In the genomic region with DNA sequence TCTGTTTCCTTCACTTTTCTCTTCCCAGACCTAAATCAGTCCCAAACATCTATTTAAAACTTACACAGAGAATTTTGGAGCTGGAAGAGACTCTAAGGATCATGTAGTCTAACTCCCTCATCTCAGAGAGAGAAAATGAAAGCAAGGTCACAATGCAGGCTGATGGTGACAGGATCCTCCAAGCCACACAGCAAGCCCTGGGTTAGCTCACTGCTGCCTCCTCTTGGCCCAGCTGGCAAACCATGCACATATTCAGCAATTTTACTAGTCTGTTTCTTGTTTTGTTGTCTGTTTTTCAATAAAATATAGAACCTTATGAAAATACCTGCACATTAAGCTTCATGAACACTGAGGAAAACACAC, we compare ENCODE assay signal across 1 cellular context.
A peak's percentile ranks its signal among the peaks of the same experiment; 100 is the strongest.
TF ChIP-seq lines count a peak whose summit lies in the region.

No MANE protein-coding gene starts in this region.

TF ChIP-seq in GM12878, 131 proteins besides CTCF, POLR2A, EP300 and RAD21 (continues in another document):
- TF ChIP-seq SUPT20H (IDR thresholded peaks at IDR 0.05; ENCODE audit: borderline replicate concordance, control insufficient read depth, low read depth, low read length) (no peak), RAD51 (IDR thresholded peaks at IDR 0.05) (no peak), FOXK2 (IDR thresholded peaks at IDR 0.05) (no peak), ZZZ3 (IDR thresholded peaks at IDR 0.05; ENCODE audit: control insufficient read depth, insufficient read length, low read depth) (no peak), SREBF1 (IDR thresholded peaks at IDR 0.05; ENCODE audit: low read length) (no peak), SMC3 (IDR thresholded peaks at IDR 0.05; ENCODE audit: borderline replicate concordance, low read length) (peak; percentile 87), ESRRA (IDR thresholded peaks at IDR 0.05; ENCODE audit: low read length) (no peak), TARDBP (IDR thresholded peaks at IDR 0.05; ENCODE audit: borderline replicate concordance) (no peak), ZNF384 (IDR thresholded peaks at IDR 0.05; ENCODE audit: borderline replicate concordance, low read depth, low read length) (no peak), STAT3 (IDR thresholded peaks at IDR 0.05; ENCODE audit: low read depth, low read length) (0 out of 2 replicates have a peak, but pooled peaks have one; percentile 22), SPI1 (IDR thresholded peaks at IDR 0.05; ENCODE audit: borderline replicate concordance, insufficient read depth, low read depth, low read length) (no peak), RFX5 (IDR thresholded peaks at IDR 0.05; ENCODE audit: low read depth, low read length) (no peak), ZBED1 (IDR thresholded peaks at IDR 0.05; ENCODE audit: borderline replicate concordance) (no peak), EZH2 (IDR thresholded peaks at IDR 0.05; ENCODE audit: borderline replicate concordance, control insufficient read depth, low read depth, low read length) (no peak), POLR2AphosphoS2 (IDR thresholded peaks at IDR 0.05; ENCODE audit: low read depth, low read length) (no peak), BMI1 (IDR thresholded peaks at IDR 0.05; ENCODE audit: borderline replicate concordance) (no peak), JUNB (IDR thresholded peaks at IDR 0.05) (no peak), ZNF24 (IDR thresholded peaks at IDR 0.05) (peak; percentile 69; the same call in 1 of the 2 replicates), NBN (IDR thresholded peaks at IDR 0.05) (no peak; the same call in 1 of the 2 replicates), JUND (IDR thresholded peaks at IDR 0.05; ENCODE audit: low read depth, low read length) (no peak), BRCA1 (IDR thresholded peaks at IDR 0.05; ENCODE audit: low read depth, low read length) (no peak), MEF2A (IDR thresholded peaks at IDR 0.05; ENCODE audit: insufficient read depth, low read depth, low read length) (0 out of 2 replicates have a peak, but pooled peaks have one; percentile 49), SUZ12 (IDR thresholded peaks at IDR 0.05; ENCODE audit: unreplicated experiment) (no peak), DPF2 (IDR thresholded peaks at IDR 0.05) (no peak), ZSCAN29 (IDR thresholded peaks at IDR 0.05) (no peak), ASH2L (IDR thresholded peaks at IDR 0.05; ENCODE audit: borderline replicate concordance, low read depth) (no peak), HDGF (IDR thresholded peaks at IDR 0.05) (no peak), FOXM1 (IDR thresholded peaks at IDR 0.05; ENCODE audit: low read depth, low read length) (no peak), TCF3 (IDR thresholded peaks at IDR 0.05; ENCODE audit: borderline replicate concordance, insufficient read depth, low read depth, low read length) (0 out of 2 replicates have a peak, but pooled peaks have one; percentile 48)
- TF ChIP-seq, protein P1, sequence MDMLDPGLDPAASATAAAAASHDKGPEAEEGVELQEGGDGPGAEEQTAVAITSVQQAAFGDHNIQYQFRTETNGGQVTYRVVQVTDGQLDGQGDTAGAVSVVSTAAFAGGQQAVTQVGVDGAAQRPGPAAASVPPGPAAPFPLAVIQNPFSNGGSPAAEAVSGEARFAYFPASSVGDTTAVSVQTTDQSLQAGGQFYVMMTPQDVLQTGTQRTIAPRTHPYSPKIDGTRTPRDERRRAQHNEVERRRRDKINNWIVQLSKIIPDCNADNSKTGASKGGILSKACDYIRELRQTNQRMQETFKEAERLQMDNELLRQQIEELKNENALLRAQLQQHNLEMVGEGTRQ (IDR thresholded peaks at IDR 0.05; ENCODE audit: borderline replicate concordance, low read depth, low read length) = no peak
- TF ChIP-seq, protein P2, sequence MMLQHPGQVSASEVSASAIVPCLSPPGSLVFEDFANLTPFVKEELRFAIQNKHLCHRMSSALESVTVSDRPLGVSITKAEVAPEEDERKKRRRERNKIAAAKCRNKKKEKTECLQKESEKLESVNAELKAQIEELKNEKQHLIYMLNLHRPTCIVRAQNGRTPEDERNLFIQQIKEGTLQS (IDR thresholded peaks at IDR 0.05; ENCODE audit: borderline replicate concordance, extremely low read depth, low read depth, low read length) = no peak
- TF ChIP-seq, protein P3, sequence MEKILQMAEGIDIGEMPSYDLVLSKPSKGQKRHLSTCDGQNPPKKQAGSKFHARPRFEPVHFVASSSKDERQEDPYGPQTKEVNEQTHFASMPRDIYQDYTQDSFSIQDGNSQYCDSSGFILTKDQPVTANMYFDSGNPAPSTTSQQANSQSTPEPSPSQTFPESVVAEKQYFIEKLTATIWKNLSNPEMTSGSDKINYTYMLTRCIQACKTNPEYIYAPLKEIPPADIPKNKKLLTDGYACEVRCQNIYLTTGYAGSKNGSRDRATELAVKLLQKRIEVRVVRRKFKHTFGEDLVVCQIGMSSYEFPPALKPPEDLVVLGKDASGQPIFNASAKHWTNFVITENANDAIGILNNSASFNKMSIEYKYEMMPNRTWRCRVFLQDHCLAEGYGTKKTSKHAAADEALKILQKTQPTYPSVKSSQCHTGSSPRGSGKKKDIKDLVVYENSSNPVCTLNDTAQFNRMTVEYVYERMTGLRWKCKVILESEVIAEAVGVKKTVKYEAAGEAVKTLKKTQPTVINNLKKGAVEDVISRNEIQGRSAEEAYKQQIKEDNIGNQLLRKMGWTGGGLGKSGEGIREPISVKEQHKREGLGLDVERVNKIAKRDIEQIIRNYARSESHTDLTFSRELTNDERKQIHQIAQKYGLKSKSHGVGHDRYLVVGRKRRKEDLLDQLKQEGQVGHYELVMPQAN (conservative IDR thresholded peaks at IDR 0.05) = peak; percentile 41; the same call in 1 of the 2 replicates
- TF ChIP-seq, protein P4, sequence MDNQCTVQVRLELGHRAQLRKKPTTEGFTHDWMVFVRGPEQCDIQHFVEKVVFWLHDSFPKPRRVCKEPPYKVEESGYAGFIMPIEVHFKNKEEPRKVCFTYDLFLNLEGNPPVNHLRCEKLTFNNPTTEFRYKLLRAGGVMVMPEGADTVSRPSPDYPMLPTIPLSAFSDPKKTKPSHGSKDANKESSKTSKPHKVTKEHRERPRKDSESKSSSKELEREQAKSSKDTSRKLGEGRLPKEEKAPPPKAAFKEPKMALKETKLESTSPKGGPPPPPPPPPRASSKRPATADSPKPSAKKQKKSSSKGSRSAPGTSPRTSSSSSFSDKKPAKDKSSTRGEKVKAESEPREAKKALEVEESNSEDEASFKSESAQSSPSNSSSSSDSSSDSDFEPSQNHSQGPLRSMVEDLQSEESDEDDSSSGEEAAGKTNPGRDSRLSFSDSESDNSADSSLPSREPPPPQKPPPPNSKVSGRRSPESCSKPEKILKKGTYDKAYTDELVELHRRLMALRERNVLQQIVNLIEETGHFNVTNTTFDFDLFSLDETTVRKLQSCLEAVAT (IDR thresholded peaks at IDR 0.05) = no peak
- TF ChIP-seq, protein P5, sequence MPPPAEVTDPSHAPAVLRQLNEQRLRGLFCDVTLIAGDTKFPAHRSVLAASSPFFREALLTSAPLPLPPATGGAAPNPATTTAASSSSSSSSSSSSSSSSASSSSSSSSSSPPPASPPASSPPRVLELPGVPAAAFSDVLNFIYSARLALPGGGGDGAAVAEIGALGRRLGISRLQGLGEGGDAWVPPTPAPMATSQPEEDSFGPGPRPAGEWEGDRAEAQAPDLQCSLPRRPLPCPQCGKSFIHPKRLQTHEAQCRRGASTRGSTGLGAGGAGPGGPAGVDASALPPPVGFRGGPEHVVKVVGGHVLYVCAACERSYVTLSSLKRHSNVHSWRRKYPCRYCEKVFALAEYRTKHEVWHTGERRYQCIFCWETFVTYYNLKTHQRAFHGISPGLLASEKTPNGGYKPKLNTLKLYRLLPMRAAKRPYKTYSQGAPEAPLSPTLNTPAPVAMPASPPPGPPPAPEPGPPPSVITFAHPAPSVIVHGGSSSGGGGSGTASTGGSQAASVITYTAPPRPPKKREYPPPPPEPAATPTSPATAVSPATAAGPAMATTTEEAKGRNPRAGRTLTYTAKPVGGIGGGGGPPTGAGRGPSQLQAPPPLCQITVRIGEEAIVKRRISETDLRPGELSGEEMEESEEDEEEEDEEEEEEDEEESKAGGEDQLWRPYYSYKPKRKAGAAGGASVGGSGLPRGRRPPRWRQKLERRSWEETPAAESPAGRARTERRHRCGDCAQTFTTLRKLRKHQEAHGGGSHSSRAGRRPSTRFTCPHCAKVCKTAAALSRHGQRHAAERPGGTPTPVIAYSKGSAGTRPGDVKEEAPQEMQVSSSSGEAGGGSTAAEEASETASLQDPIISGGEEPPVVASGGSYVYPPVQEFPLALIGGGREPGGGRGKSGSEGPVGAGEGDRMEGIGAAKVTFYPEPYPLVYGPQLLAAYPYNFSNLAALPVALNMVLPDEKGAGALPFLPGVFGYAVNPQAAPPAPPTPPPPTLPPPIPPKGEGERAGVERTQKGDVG (CRISPR knock-in tag; IDR thresholded peaks at IDR 0.05) = no peak
- TF ChIP-seq, protein P6, sequence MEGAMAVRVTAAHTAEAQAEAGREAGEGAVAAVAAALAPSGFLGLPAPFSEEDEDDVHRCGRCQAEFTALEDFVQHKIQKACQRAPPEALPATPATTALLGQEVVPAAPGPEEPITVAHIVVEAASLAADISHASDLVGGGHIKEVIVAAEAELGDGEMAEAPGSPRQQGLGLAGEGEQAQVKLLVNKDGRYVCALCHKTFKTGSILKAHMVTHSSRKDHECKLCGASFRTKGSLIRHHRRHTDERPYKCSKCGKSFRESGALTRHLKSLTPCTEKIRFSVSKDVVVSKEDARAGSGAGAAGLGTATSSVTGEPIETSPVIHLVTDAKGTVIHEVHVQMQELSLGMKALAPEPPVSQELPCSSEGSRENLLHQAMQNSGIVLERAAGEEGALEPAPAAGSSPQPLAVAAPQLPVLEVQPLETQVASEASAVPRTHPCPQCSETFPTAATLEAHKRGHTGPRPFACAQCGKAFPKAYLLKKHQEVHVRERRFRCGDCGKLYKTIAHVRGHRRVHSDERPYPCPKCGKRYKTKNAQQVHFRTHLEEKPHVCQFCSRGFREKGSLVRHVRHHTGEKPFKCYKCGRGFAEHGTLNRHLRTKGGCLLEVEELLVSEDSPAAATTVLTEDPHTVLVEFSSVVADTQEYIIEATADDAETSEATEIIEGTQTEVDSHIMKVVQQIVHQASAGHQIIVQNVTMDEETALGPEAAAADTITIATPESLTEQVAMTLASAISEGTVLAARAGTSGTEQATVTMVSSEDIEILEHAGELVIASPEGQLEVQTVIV (IDR thresholded peaks at IDR 0.05; ENCODE audit: borderline replicate concordance, partially characterized antibody) = no peak
- TF ChIP-seq, protein P7, sequence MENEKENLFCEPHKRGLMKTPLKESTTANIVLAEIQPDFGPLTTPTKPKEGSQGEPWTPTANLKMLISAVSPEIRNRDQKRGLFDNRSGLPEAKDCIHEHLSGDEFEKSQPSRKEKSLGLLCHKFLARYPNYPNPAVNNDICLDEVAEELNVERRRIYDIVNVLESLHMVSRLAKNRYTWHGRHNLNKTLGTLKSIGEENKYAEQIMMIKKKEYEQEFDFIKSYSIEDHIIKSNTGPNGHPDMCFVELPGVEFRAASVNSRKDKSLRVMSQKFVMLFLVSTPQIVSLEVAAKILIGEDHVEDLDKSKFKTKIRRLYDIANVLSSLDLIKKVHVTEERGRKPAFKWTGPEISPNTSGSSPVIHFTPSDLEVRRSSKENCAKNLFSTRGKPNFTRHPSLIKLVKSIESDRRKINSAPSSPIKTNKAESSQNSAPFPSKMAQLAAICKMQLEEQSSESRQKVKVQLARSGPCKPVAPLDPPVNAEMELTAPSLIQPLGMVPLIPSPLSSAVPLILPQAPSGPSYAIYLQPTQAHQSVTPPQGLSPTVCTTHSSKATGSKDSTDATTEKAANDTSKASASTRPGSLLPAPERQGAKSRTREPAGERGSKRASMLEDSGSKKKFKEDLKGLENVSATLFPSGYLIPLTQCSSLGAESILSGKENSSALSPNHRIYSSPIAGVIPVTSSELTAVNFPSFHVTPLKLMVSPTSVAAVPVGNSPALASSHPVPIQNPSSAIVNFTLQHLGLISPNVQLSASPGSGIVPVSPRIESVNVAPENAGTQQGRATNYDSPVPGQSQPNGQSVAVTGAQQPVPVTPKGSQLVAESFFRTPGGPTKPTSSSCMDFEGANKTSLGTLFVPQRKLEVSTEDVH (IDR thresholded peaks at IDR 0.05; ENCODE audit: low read depth, partially characterized antibody) = no peak
- TF ChIP-seq, protein P8, sequence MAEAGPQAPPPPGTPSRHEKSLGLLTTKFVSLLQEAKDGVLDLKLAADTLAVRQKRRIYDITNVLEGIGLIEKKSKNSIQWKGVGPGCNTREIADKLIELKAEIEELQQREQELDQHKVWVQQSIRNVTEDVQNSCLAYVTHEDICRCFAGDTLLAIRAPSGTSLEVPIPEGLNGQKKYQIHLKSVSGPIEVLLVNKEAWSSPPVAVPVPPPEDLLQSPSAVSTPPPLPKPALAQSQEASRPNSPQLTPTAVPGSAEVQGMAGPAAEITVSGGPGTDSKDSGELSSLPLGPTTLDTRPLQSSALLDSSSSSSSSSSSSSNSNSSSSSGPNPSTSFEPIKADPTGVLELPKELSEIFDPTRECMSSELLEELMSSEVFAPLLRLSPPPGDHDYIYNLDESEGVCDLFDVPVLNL (IDR thresholded peaks at IDR 0.05; ENCODE audit: low read depth, low read length) = no peak
- TF ChIP-seq, protein P9, sequence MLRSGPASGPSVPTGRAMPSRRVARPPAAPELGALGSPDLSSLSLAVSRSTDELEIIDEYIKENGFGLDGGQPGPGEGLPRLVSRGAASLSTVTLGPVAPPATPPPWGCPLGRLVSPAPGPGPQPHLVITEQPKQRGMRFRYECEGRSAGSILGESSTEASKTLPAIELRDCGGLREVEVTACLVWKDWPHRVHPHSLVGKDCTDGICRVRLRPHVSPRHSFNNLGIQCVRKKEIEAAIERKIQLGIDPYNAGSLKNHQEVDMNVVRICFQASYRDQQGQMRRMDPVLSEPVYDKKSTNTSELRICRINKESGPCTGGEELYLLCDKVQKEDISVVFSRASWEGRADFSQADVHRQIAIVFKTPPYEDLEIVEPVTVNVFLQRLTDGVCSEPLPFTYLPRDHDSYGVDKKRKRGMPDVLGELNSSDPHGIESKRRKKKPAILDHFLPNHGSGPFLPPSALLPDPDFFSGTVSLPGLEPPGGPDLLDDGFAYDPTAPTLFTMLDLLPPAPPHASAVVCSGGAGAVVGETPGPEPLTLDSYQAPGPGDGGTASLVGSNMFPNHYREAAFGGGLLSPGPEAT (IDR thresholded peaks at IDR 0.05; ENCODE audit: low read depth) = peak; percentile 32; the same call in 1 of the 2 replicates
- TF ChIP-seq, protein P10, sequence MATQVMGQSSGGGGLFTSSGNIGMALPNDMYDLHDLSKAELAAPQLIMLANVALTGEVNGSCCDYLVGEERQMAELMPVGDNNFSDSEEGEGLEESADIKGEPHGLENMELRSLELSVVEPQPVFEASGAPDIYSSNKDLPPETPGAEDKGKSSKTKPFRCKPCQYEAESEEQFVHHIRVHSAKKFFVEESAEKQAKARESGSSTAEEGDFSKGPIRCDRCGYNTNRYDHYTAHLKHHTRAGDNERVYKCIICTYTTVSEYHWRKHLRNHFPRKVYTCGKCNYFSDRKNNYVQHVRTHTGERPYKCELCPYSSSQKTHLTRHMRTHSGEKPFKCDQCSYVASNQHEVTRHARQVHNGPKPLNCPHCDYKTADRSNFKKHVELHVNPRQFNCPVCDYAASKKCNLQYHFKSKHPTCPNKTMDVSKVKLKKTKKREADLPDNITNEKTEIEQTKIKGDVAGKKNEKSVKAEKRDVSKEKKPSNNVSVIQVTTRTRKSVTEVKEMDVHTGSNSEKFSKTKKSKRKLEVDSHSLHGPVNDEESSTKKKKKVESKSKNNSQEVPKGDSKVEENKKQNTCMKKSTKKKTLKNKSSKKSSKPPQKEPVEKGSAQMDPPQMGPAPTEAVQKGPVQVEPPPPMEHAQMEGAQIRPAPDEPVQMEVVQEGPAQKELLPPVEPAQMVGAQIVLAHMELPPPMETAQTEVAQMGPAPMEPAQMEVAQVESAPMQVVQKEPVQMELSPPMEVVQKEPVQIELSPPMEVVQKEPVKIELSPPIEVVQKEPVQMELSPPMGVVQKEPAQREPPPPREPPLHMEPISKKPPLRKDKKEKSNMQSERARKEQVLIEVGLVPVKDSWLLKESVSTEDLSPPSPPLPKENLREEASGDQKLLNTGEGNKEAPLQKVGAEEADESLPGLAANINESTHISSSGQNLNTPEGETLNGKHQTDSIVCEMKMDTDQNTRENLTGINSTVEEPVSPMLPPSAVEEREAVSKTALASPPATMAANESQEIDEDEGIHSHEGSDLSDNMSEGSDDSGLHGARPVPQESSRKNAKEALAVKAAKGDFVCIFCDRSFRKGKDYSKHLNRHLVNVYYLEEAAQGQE (IDR thresholded peaks at IDR 0.05; ENCODE audit: low read depth, low read length) = no peak
